Comparison of ENCODE assay signal across 8 cellular contexts in the genomic region with DNA sequence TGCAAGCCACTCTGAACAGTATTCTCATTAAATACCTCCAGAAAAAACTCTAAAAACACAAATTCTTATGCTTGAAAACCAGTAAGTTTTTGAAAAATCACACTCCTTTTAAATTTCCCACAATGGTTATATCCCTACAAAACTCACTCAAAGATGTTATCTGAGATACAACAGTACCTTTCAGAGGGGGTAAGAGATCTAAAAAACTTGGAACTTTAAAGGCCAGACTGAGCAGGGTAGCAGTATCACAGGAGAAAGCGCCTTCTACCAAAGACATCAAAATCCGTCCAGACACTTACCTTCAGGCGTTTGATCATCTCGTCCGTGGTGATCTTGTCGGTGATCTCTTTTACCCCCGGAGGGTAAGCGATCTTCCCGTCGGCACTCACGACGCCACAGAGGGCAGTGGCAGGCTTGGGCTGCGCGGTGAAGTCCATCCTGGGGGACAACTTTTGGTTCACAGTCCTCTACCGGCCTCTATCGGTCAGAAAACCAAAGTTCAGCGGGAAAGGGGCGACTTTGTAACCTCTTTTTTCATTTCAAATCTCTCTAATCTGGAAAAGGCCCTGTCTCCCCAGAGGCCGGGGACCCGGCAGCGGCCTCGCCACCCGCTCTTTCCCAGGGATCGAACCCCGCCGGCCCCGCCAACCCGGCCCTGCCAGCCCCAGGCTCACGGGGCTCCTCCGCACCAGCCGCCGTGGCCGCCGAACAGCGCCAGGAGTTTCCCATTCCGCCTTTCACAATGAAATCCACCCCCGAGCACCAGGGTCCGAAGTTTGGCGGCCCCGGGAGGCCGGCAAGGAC. TPM values are rescaled to one million over a fixed set of nuclear protein-coding genes. Genes with fewer than 3 reads are reported as not detected.
DNase-seq lines count a peak whose midpoint lies in the region; ATAC-seq and TF ChIP-seq lines count a peak whose summit lies in the region.

No MANE protein-coding gene starts in this region.

- H3K4me1 ChIP-seq in esophagus muscularis mucosa (peaks cover 15 to 44% (median 37%) of the 10 kb centered on the region in 4 donors), mucosa of stomach (ENCODE audit: control insufficient read depth, insufficient read depth, low read length) (peaks cover 15% of the 10 kb centered on the region)

- ATAC-seq in GM21526 (IDR thresholded peaks at IDR 0.05; ENCODE audit: low FRiP score, unreplicated experiment), result peak; percentile 36
- peak; percentile 35 to 44 for ATAC-seq in activated T-cell treated with anti-CD3 and anti-CD28 coated beads, Interleukin-2, amount 50 U/mL, for 72 hours (replicated peaks in 1 of 2)

- TF ChIP-seq POLR2A in esophagus muscularis mucosa (IDR thresholded peaks at IDR 0.05; ENCODE audit: low read depth), result no peak

- peaks cover 8 to 26% of the 10 kb centered on the region in 2 donors for H3K36me3 Mint-ChIP-seq in activated T-cell treated with anti-CD3 and anti-CD28 coated beads, Interleukin-2, amount 50 U/mL, for 72 hours (ENCODE audit: insufficient read depth in 2 of 2)

- peak overlapping the region; percentile 95 for H3K4me3 Mint-ChIP-seq in activated T-cell treated with anti-CD3 and anti-CD28 coated beads, Interleukin-2, amount 50 U/mL, for 72 hours

- peak; percentile 84 to 91 (median 88) for TF ChIP-seq CTCF in esophagus muscularis mucosa (IDR thresholded peaks at IDR 0.05)

- peaks cover 9 to 31% (median 25%) of the 10 kb centered on the region in 4 donors for H3K36me3 ChIP-seq in esophagus muscularis mucosa
- no peaks in the 10 kb centered on the region for H3K36me3 ChIP-seq in mucosa of stomach (ENCODE audit: control insufficient read depth, insufficient read depth, low read length)

- H3K9me3 Mint-ChIP-seq in activated T-cell treated with anti-CD3 and anti-CD28 coated beads, Interleukin-2, amount 50 U/mL, for 72 hours, result no peaks in the 10 kb centered on the region

- H3K9me3 ChIP-seq in esophagus muscularis mucosa (no peaks in the 10 kb centered on the region), mucosa of stomach (ENCODE audit: control insufficient read depth, low read length) (no peaks in the 10 kb centered on the region)

- intact Hi-C loops in esophagus muscularis mucosa (cut with DNase I), result loop anchor here (2.0 to 5.0 kb wide), 3 partner anchors 81 to 339 kb away; a partner anchor contains a TSS

- no peaks in the 10 kb centered on the region for H3K27me3 ChIP-seq in esophagus muscularis mucosa
- H3K27me3 ChIP-seq in mucosa of stomach (ENCODE audit: control insufficient read depth, insufficient read depth, low read length), result no peaks in the 10 kb centered on the region

- no peak for TF ChIP-seq EP300 in esophagus muscularis mucosa (IDR thresholded peaks at IDR 0.05)

- peak overlapping the region; percentile 96 to 97 (median 97) for H3K27ac ChIP-seq in esophagus muscularis mucosa (replicated peaks in 1 of 4)

- H3K4me3 ChIP-seq in Jurkat, Clone E6-1 (ENCODE audit: low read length), result peak overlapping the region; percentile 81
- H3K4me3 ChIP-seq in esophagus muscularis mucosa (peak overlapping the region; percentile 84 to 97 (median 90)), mucosa of stomach (ENCODE audit: low read length) (peak overlapping the region; percentile 63)

- H3K4me1 Mint-ChIP-seq in activated T-cell treated with anti-CD3 and anti-CD28 coated beads, Interleukin-2, amount 50 U/mL, for 72 hours (ENCODE audit: low read depth), result peaks cover 35% of the 10 kb centered on the region

- DNase-seq in CD1c-positive myeloid dendritic cell (ENCODE audit: extremely low spot score) (peak; percentile 84), OCI-M1 (lab: John Stamatoyannopoulos, UW) (peak; percentile 92), esophagus muscularis mucosa (ENCODE audit: extremely low spot score) (peak; percentile 93)
- peak; percentile 59 for DNase-seq in Jurkat, Clone E6-1 (ENCODE audit: low read depth, low spot score)
- peak; percentile 75 to 80 for DNase-seq in activated T-cell treated with anti-CD3 and anti-CD28 coated beads, Interleukin-2, amount 50 U/mL, for 72 hours
- peak; percentile 31 to 32 for DNase-seq in stimulated activated CD8-positive, alpha-beta memory T cell treated with anti-CD3 and anti-CD28 coated beads, Interleukin-4, amount 100 ng/mL, for 4 hours (ENCODE audit: low read depth in 2 of 2, low spot score in 1 of 2)

- 1% methylated on average over 26 of the region's 41 CpGs for WGBS in esophagus muscularis mucosa

- H3K27ac Mint-ChIP-seq in activated T-cell treated with anti-CD3 and anti-CD28 coated beads, Interleukin-2, amount 50 U/mL, for 72 hours, result peak overlapping the region; percentile 97

- H3K9ac ChIP-seq in mucosa of stomach (ENCODE audit: low read length), result peak overlapping the region; percentile 97

- no peaks in the 10 kb centered on the region for H3K27me3 Mint-ChIP-seq in activated T-cell treated with anti-CD3 and anti-CD28 coated beads, Interleukin-2, amount 50 U/mL, for 72 hours (ENCODE audit: low read depth)

RNA-seq across cellular contexts. Expression of a gene that starts 1.4 kb away (rescaled TPM):
- polyA plus RNA-seq in Jurkat, Clone E6-1 (2012; ENCODE audit: insufficient read depth, insufficient read length), result 98.6 TPM
- 100 to 1,000 TPM; 111 to 128 TPM for total RNA-seq in activated T-cell treated with anti-CD3 and anti-CD28 coated beads, Interleukin-2, amount 50 U/mL, for 72 hours
- total RNA-seq in esophagus muscularis mucosa, result 10 to 100 TPM; 48.2 to 56.1 (median 51.3) TPM

Comparison
In these comparisons a context has a peak if more than half of its experiments do, and no peak if none do; other contexts are left out.
1. Peak in every context shown above with its lines: DNase-seq, ATAC-seq, H3K4me3 ChIP-seq and H3K27ac ChIP-seq.
2. DNase-seq: peak in every context shown above with its lines; median percentile 93 in esophagus muscularis mucosa; 92 in OCI-M1; 84 in CD1c-positive myeloid dendritic cell; 78 in activated T-cell treated with anti-CD3 and anti-CD28 coated beads, Interleukin-2, amount 50 U/mL, for 72 hours; 59 in Jurkat, Clone E6-1; 32 in stimulated activated CD8-positive, alpha-beta memory T cell treated with anti-CD3 and anti-CD28 coated beads, Interleukin-4, amount 100 ng/mL, for 4 hours.